12 cellular contexts compared by ENCODE assay signal in genomic region chr5:109759304-109759703, GRCh38.
A peak's percentile ranks its signal among the peaks of the same experiment; 100 is the strongest.
DNase-seq lines count a peak whose midpoint lies in the region; ATAC-seq and TF ChIP-seq lines count a peak whose summit lies in the region.
"Had no signal": no experiment of that assay in that cellular context is flagged by ENCODE, and none has a peak within 500 bp of the region (broad histone marks: within the 10 kb centered on the region; RNA-seq: fewer than 3 reads in every experiment).

No MANE protein-coding gene starts in this region.

- in situ Hi-C loops in transverse colon (cut with MboI; ENCODE audit: low pct_ligation_motif_present in 1 of 4, low pct_unique_long_range_greater_than_20kb in 1 of 4, low sequenced_read_pairs in 3 of 4) = no loop called here

- H3K9me3 ChIP-seq in osteoblast (ENCODE audit: low read depth, low read length) (no peaks in the 10 kb centered on the region), transverse colon (no peaks in the 10 kb centered on the region)
- H3K9me3 ChIP-seq: prostate gland had no signal

- no peak overlapping the region for H3K4me3 ChIP-seq in osteoblast (ENCODE audit: insufficient read depth, low read length)
- H3K4me3 ChIP-seq in transverse colon = no peak overlapping the region
- H3K4me3 ChIP-seq: prostate gland, tibial nerve had no signal

- H4K20me1 ChIP-seq in osteoblast (ENCODE audit: insufficient read depth, low read length) = no peaks in the 10 kb centered on the region

- no peak for TF ChIP-seq EP300 in transverse colon (IDR thresholded peaks at IDR 0.05; ENCODE audit: low read depth)

- no peaks in the 10 kb centered on the region for H3K79me2 ChIP-seq in osteoblast (ENCODE audit: insufficient read depth, low read length)

- no peaks in the 10 kb centered on the region for H3K36me3 ChIP-seq in osteoblast (ENCODE audit: insufficient read depth, low read length)
- peaks cover 0 to 7% (median 2%) of the 10 kb centered on the region in 4 donors for H3K36me3 ChIP-seq in transverse colon
- H3K36me3 ChIP-seq: prostate gland had no signal

- H3K4me1 ChIP-seq in osteoblast (ENCODE audit: insufficient read depth, low read length) = no peaks in the 10 kb centered on the region
- H3K4me1 ChIP-seq in transverse colon = peaks cover 0 to 16% (median 7%) of the 10 kb centered on the region in 4 donors
- H3K4me1 ChIP-seq: prostate gland, tibial nerve had no signal

- TF ChIP-seq POLR2A in transverse colon (IDR thresholded peaks at IDR 0.05) = no peak

- H2AFZ ChIP-seq in osteoblast (ENCODE audit: low read length) = peak overlapping the region; percentile 23

- DNase-seq in HT-29 (ENCODE audit: low spot score) (peak; percentile 23), dermis blood vessel endothelial cell (peak; percentile 81), osteoblast (ENCODE audit: insufficient read length, low spot score, missing footprints) (no peak), OCI-M2 (lab: John Stamatoyannopoulos, UW; ENCODE audit: unreplicated experiment) (no peak), transverse colon (no peak), NCI-H2029 (lab: John Stamatoyannopoulos, UW) (no peak)
- DNase-seq: NCI-H1092 treated with DMSO at 0.1 percent for 48 hours, T-helper 2 cell had no signal

- no peak for TF ChIP-seq CTCF in osteoblast (IDR thresholded peaks at IDR 0.05; ENCODE audit: extremely low read depth, low read depth, low read length)
- no peak for TF ChIP-seq CTCF in transverse colon (IDR thresholded peaks at IDR 0.05)

- ATAC-seq in GM19452 (IDR thresholded peaks at IDR 0.05; ENCODE audit: unreplicated experiment) (peak; percentile 78), HG02870 (IDR thresholded peaks at IDR 0.05; ENCODE audit: unreplicated experiment) (no peak)

- H3K27ac ChIP-seq in osteoblast (ENCODE audit: low read depth, low read length) (no peak overlapping the region), transverse colon (no peak overlapping the region)
- H3K27ac ChIP-seq: prostate gland, tibial nerve had no signal

- intact Hi-C loops in transverse colon (cut with DNase I; ENCODE audit: low total_unique reads) = no loop called here

- H3K27me3 ChIP-seq in osteoblast (ENCODE audit: insufficient read depth, low read length) (no peaks in the 10 kb centered on the region), transverse colon (no peaks in the 10 kb centered on the region)
- H3K27me3 ChIP-seq: tibial nerve had no signal

- peak overlapping the region; percentile 36 for H3K4me2 ChIP-seq in osteoblast (ENCODE audit: insufficient read depth, low read length)

Comparison
In these comparisons a context has a peak if more than half of its experiments do, and no peak if none do; other contexts are left out.
1. DNase-seq: peak in HT-29 (single experiment) and dermis blood vessel endothelial cell (single experiment); none in osteoblast (single experiment), OCI-M2 (single experiment), transverse colon (single experiment) and NCI-H2029 (single experiment).